Comparison of ENCODE assay signal across 19 cellular contexts in the genomic region with DNA sequence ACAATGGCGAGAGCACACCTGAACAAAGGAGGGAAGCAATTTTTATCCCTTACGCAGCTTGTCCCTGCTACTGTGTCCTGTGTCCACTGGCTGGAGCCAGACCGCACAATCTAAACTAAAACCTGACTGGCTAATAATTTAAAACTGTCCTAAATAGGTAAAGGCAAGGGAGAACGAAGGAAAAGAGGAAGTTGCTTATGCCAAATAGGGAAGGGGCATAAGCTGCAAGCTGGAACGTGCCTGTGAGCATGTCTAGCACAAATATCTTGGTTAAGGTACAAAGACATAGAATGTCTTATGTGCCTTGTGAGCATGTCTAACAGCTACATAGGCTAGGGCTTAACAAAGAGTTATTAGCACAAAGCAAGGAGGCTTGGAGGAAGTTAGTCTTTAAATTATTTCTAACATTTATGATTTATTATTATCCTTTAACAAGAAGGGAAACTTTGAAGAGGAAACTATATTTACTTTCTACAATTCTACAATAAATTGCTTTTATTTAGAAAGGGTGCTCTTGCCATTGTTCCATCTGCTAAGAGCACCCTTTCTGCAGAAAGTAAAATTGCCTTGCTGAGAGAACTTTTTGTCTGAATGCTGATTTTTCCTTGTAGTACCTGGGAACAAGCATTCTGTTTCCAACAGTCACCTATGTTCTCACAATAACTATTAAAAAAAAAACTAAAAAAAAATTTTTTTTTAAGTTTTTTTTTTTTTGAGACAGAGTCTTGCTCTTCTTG.
"Had no signal": no experiment of that assay in that cellular context is flagged by ENCODE, and none has a peak within 500 bp of the region (broad histone marks: within the 10 kb centered on the region; RNA-seq: fewer than 3 reads in every experiment).

No MANE protein-coding gene starts in this region.

- H3K27me3 ChIP-seq: hepatocyte, pancreas, stomach, testis, upper lobe of right lung had no signal

- H3K9me3 ChIP-seq: pancreas, testis had no signal

- H3K27me3 Mint-ChIP-seq: activated CD8-positive, alpha-beta T cell treated with anti-CD3 and anti-CD28 coated beads for 36 hours had no signal

- H3K4me2 ChIP-seq: hepatocyte had no signal

- ATAC-seq: activated CD8-positive, alpha-beta T cell treated with anti-CD3 and anti-CD28 coated beads for 36 hours; activated naive CD4-positive, alpha-beta T cell treated with anti-CD3 and anti-CD28 coated beads, Interleukin-2, amount 50 U/mL, for 72 hours; activated T-cell treated with anti-CD3 and anti-CD28 coated beads, Interleukin-2, amount 50 U/mL, for 4 hours; esophagus mucosa; left lobe of liver; pancreas; upper lobe of right lung; WTC11 had no signal

- H3K4me3 Mint-ChIP-seq: activated CD8-positive, alpha-beta T cell treated with anti-CD3 and anti-CD28 coated beads for 36 hours; activated T-cell treated with anti-CD3 and anti-CD28 coated beads, Interleukin-2, amount 50 U/mL, for 4 hours; neural crest cell; WTC11 had no signal

- H3K4me1 Mint-ChIP-seq: neural crest cell had no signal

- H2AFZ ChIP-seq: hepatocyte had no signal

- FAIRE-seq: endometrium, keratinocyte, pancreas had no signal

- H3K79me2 ChIP-seq: hepatocyte had no signal

- H3K27ac ChIP-seq: hepatocyte, pancreas, stomach, testis, upper lobe of right lung had no signal

- H3K27ac Mint-ChIP-seq: activated CD8-positive, alpha-beta T cell treated with anti-CD3 and anti-CD28 coated beads for 36 hours; activated naive CD4-positive, alpha-beta T cell treated with anti-CD3 and anti-CD28 coated beads, Interleukin-2, amount 50 U/mL, for 72 hours; WTC11 had no signal

- H3K4me1 ChIP-seq: pancreas, stomach, testis, upper lobe of right lung had no signal

- DNase-seq: activated CD4-positive, alpha-beta T cell treated with anti-CD3 and anti-CD28 coated beads for 4 hours; activated CD8-positive, alpha-beta T cell treated with anti-CD3 and anti-CD28 coated beads for 36 hours; activated effector memory CD4-positive, alpha-beta T cell treated with anti-CD3 and anti-CD28 coated beads, Interleukin-2, amount 50 U/mL, for 16 hours; activated T-cell treated with anti-CD3 and anti-CD28 coated beads, Interleukin-2, amount 50 U/mL, for 4 hours; amniotic stem cell; pancreas; stimulated activated CD4-positive, alpha-beta T cell treated with anti-CD3 and anti-CD28 coated beads, Interleukin-12 subunit alpha, Interleukin-12 subunit beta, amount 100 ng/mL, for 4 hours; stimulated activated CD4-positive, alpha-beta T cell treated with anti-CD3 and anti-CD28 coated beads, Interleukin-2, amount 100 ng/mL, for 24 hours; stomach; testis; upper lobe of right lung had no signal

- H3K4me3 ChIP-seq: hepatocyte, pancreas, stomach, testis, upper lobe of right lung had no signal
